ENCODE assay signal across 8 cellular contexts in genomic region chr4:51842167-51842553, GRCh38. TPM values are rescaled to one million over a fixed set of nuclear protein-coding genes. Genes with fewer than 3 reads are reported as not detected.
DNase-seq lines count a peak whose midpoint lies in the region; ATAC-seq and TF ChIP-seq lines count a peak whose summit lies in the region.

No MANE protein-coding gene starts in this region.

- peaks cover 28% of the 10 kb centered on the region for H3K4me1 Mint-ChIP-seq in activated naive CD4-positive, alpha-beta T cell treated with anti-CD3 and anti-CD28 coated beads, Interleukin-2, amount 50 U/mL, for 24 hours

- no peak for TF ChIP-seq POLR2A in gastrocnemius medialis (IDR thresholded peaks at IDR 0.05)

- H3K27me3 ChIP-seq in heart right ventricle, result no peaks in the 10 kb centered on the region
- no peaks in the 10 kb centered on the region for H3K27me3 ChIP-seq in gastrocnemius medialis

- H3K27ac ChIP-seq in heart right ventricle (peak overlapping the region; percentile 10 to 94 (median 90)), gastrocnemius medialis (peak overlapping the region; percentile 86 to 98 (median 91))

- intact Hi-C loops in heart right ventricle (cut with DNase I) (loop anchor here in 7 of 10 donors (2.0 to 10.0 kb wide), 6 partner anchors 55 to 195 kb away; partner anchors contain the start of genes SGCB (in 5 of the 7) and LRRC66 (in 1 of the 7)), gastrocnemius medialis (cut with DNase I; ENCODE audit: low total_unique reads) (loop anchor here (5.0 to 10.0 kb wide), 2 partner anchors 195 to 1523 kb away; partner anchors contain the start of genes SCFD2 and SGCB)

- peak overlapping the region; percentile 99 for H3K4me3 Mint-ChIP-seq in activated naive CD4-positive, alpha-beta T cell treated with anti-CD3 and anti-CD28 coated beads, Interleukin-2, amount 50 U/mL, for 24 hours

- H3K4me3 ChIP-seq in heart right ventricle (peak overlapping the region; percentile 34 to 97 (median 80)), gastrocnemius medialis (peak overlapping the region; percentile 70 to 96 (median 80))

- no peaks in the 10 kb centered on the region for H3K9me3 Mint-ChIP-seq in activated naive CD4-positive, alpha-beta T cell treated with anti-CD3 and anti-CD28 coated beads, Interleukin-2, amount 50 U/mL, for 24 hours

- in situ Hi-C loops in gastrocnemius medialis (cut with MboI; ENCODE audit: low sequenced_read_pairs in 4 of 4), result no loop called here

- H3K27ac Mint-ChIP-seq in activated naive CD4-positive, alpha-beta T cell treated with anti-CD3 and anti-CD28 coated beads, Interleukin-2, amount 50 U/mL, for 24 hours, result peak overlapping the region; percentile 98

- H3K36me3 Mint-ChIP-seq in activated naive CD4-positive, alpha-beta T cell treated with anti-CD3 and anti-CD28 coated beads, Interleukin-2, amount 50 U/mL, for 24 hours, result no peaks in the 10 kb centered on the region

- no peaks in the 10 kb centered on the region for H3K27me3 Mint-ChIP-seq in activated naive CD4-positive, alpha-beta T cell treated with anti-CD3 and anti-CD28 coated beads, Interleukin-2, amount 50 U/mL, for 24 hours

- no peak for DNase-seq in activated naive CD4-positive, alpha-beta T cell (lab: John Stamatoyannopoulos, UW)
- peak; percentile 18 for DNase-seq in activated CD8-positive, alpha-beta memory T cell treated with anti-CD3 and anti-CD28 coated beads, Interleukin-2, amount 50 U/mL, for 4 hours
- DNase-seq in heart right ventricle, result peak; percentile 8 to 14
- DNase-seq in gastrocnemius medialis, result no peak
- DNase-seq in NCI-H2081 (lab: John Stamatoyannopoulos, UW), result no peak

- TF ChIP-seq CTCF in heart right ventricle (IDR thresholded peaks at IDR 0.05) (no peak), gastrocnemius medialis (IDR thresholded peaks at IDR 0.05 in 4 of 5, conservative IDR thresholded peaks at IDR 0.05 in 1 of 5) (no peak)

- H3K36me3 ChIP-seq in heart right ventricle (no peaks in the 10 kb centered on the region), gastrocnemius medialis (no peaks in the 10 kb centered on the region)

- H3K4me1 ChIP-seq in heart right ventricle (peaks cover 0 to 26% (median 16%) of the 10 kb centered on the region in 9 donors), gastrocnemius medialis (peaks cover 15% of the 10 kb centered on the region in 2 donors)

- ATAC-seq in heart right ventricle (no peak), gastrocnemius medialis (no peak), HG03342 (IDR thresholded peaks at IDR 0.05; ENCODE audit: unreplicated experiment) (no peak), GM19395 (IDR thresholded peaks at IDR 0.05; ENCODE audit: unreplicated experiment) (no peak)

- WGBS in heart right ventricle, 2 donors, result 0 to 1% methylated on average over 20 of the region's 20 CpGs

- H3K9me3 ChIP-seq in heart right ventricle (no peaks in the 10 kb centered on the region), gastrocnemius medialis (no peaks in the 10 kb centered on the region)

RNA-seq across cellular contexts. Expression of gene DCUN1D4, which starts 0.8 kb away (rescaled TPM):
- total RNA-seq in heart right ventricle, result 10 to 100 TPM; 30.6 to 48.7 (median 37.6) TPM
- polyA plus RNA-seq in heart right ventricle, result 10 to 100 TPM; 11.0 to 21.1 TPM
- total RNA-seq in gastrocnemius medialis, result 10 to 100 TPM; 13.6 to 23.7 (median 18.4) TPM

Comparison
In these comparisons a context has a peak if more than half of its experiments do, and no peak if none do; other contexts are left out.
1. DNase-seq: peak in activated CD8-positive, alpha-beta memory T cell treated with anti-CD3 and anti-CD28 coated beads, Interleukin-2, amount 50 U/mL, for 4 hours (single experiment) and heart right ventricle (2 of 2); none in activated naive CD4-positive, alpha-beta T cell (0 of 4), gastrocnemius medialis (0 of 2) and NCI-H2081 (0 of 2).